ENCODE assay signal across 8 cellular contexts in genomic region chr11:107043242-107043991, GRCh38. TPM values are rescaled to one million over a fixed set of nuclear protein-coding genes. Genes with fewer than 3 reads are reported as not detected.
A peak's percentile ranks its signal among the peaks of the same experiment; 100 is the strongest.
DNase-seq lines count a peak whose midpoint lies in the region; ATAC-seq and TF ChIP-seq lines count a peak whose summit lies in the region.

No MANE protein-coding gene starts in this region.

- H2BK5ac ChIP-seq in H9 (ENCODE audit: insufficient read length, low read length): no peak overlapping the region

- in situ Hi-C loops in KBM-7 (cut with MboI; ENCODE audit: low pct_unique_long_range_greater_than_20kb, low sequenced_read_pairs): no loop called here

- no peak overlapping the region for H2AFZ ChIP-seq in H9 (ENCODE audit: low read length)

- no peak overlapping the region for H2BK15ac ChIP-seq in H9 (ENCODE audit: low read depth, low read length)

- no peak overlapping the region for H3K14ac ChIP-seq in H9 (ENCODE audit: insufficient read depth, low read length)

- WGBS in H9 (ENCODE audit: extremely low coverage, insufficient read length, low lambda C conversion rate): no CpG with 5 or more reads among the region's 4 CpGs
- WGBS in aorta, 2 donors: 30 to 34% methylated on average over 4 of the region's 4 CpGs

- no peak overlapping the region for H2BK20ac ChIP-seq in H9 (ENCODE audit: low read depth, low read length, poor library complexity, severe bottlenecking)

- peaks cover 8 to 13% of the 10 kb centered on the region in 2 experiments for H3K9me3 Mint-ChIP-seq in H9
- no peaks in the 10 kb centered on the region for H3K9me3 Mint-ChIP-seq in endothelial cell (ENCODE audit: unreplicated experiment)

- no peaks in the 10 kb centered on the region; the same call in 1 of the 2 replicates for H3K27me3 Mint-ChIP-seq in H9 (ENCODE audit: low read depth)
- no peaks in the 10 kb centered on the region for H3K27me3 Mint-ChIP-seq in endothelial cell (ENCODE audit: unreplicated experiment)

- ATAC-seq in GM21825 (IDR thresholded peaks at IDR 0.05; ENCODE audit: unreplicated experiment) (peak; percentile 73), aorta (ENCODE audit: low FRiP score) (no peak)

- no peaks in the 10 kb centered on the region for H3K79me2 ChIP-seq in H9 (ENCODE audit: insufficient read depth, low read length)

- TF ChIP-seq CTCF in GM06990 (IDR thresholded peaks at IDR 0.05; ENCODE audit: insufficient read depth, low read length, poor library complexity, severe bottlenecking) (no peak), H9 (conservative IDR thresholded peaks at IDR 0.05) (no peak), endothelial cell (IDR thresholded peaks at IDR 0.05; ENCODE audit: unreplicated experiment) (no peak)

- no peak overlapping the region for H3K56ac ChIP-seq in H9 (ENCODE audit: insufficient read length, low read depth, low read length)

- H4K20me1 ChIP-seq in H9 (ENCODE audit: control insufficient read depth, insufficient read depth, insufficient read length): no peaks in the 10 kb centered on the region

- H4K8ac ChIP-seq in H9 (replicated peaks; ENCODE audit: insufficient read length, low read depth, low read length): no peak overlapping the region

- no peak overlapping the region for H3K4ac ChIP-seq in H9 (ENCODE audit: low read depth, low read length)

- H3K36me3 Mint-ChIP-seq in H9 (ENCODE audit: insufficient read depth in 1 of 3, low read depth in 3 of 3) (peaks cover 0 to 3% (median 0%) of the 10 kb centered on the region in 3 experiments; a peak in 2 of 7 replicates), endothelial cell (ENCODE audit: low read depth, unreplicated experiment) (no peaks in the 10 kb centered on the region)

- no peaks in the 10 kb centered on the region for H3K36me3 ChIP-seq in GM06990 (ENCODE audit: control insufficient read depth, insufficient read depth, low read length)
- no peaks in the 10 kb centered on the region for H3K36me3 ChIP-seq in aorta (ENCODE audit: control insufficient read depth in 1 of 2, insufficient read depth in 2 of 2, low read length in 1 of 2)

- H3K27ac ChIP-seq in H9 (ENCODE audit: insufficient read length, low read depth, low read length) (no peak overlapping the region), aorta (ENCODE audit: low read depth in 1 of 2, low read length in 2 of 2) (no peak overlapping the region)

- no peak overlapping the region for H2BK12ac ChIP-seq in H9 (ENCODE audit: insufficient read length, low read depth, low read length)

- H3K23ac ChIP-seq in H9 (ENCODE audit: insufficient read length, low read depth, low read length): no peak overlapping the region

- H3K27me3 ChIP-seq in GM06990 (replicated peaks; ENCODE audit: control insufficient read depth, insufficient read depth, low read length) (no peaks in the 10 kb centered on the region), H9 (ENCODE audit: insufficient read depth, low read length) (no peaks in the 10 kb centered on the region), aorta (ENCODE audit: control insufficient read depth in 1 of 2, insufficient read depth in 2 of 2, low read length in 1 of 2) (no peaks in the 10 kb centered on the region)

- H4K91ac ChIP-seq in H9 (ENCODE audit: insufficient read length, low read depth, low read length): no peak overlapping the region

- no peak overlapping the region for H4K5ac ChIP-seq in H9 (ENCODE audit: insufficient read length, low read depth, low read length)

- H2BK120ac ChIP-seq in H9 (ENCODE audit: low read depth, low read length, poor library complexity, severe bottlenecking): no peak overlapping the region

- H3K23me2 ChIP-seq in H9 (ENCODE audit: insufficient read length, low read depth, low read length, poor library complexity, severe bottlenecking): no peaks in the 10 kb centered on the region

- H3K9ac ChIP-seq in H9 (ENCODE audit: extremely low read depth, insufficient read length, low read length): no peak overlapping the region

- no peak overlapping the region for H2AK5ac ChIP-seq in H9 (ENCODE audit: insufficient read length, low read length)

- H3K27ac Mint-ChIP-seq in H9 (no peak overlapping the region), endothelial cell (ENCODE audit: unreplicated experiment) (no peak overlapping the region)

- H3K4me3 ChIP-seq in GM06990 (replicated peaks; ENCODE audit: low read depth, low read length): no peak overlapping the region
- H3K4me3 ChIP-seq in aorta (ENCODE audit: low read length in 2 of 2): no peak overlapping the region

- H3K4me1 ChIP-seq in H9 (ENCODE audit: insufficient read depth, low read length) (no peaks in the 10 kb centered on the region), aorta (ENCODE audit: control insufficient read depth in 1 of 2, insufficient read depth in 2 of 2, low read length in 2 of 2) (no peaks in the 10 kb centered on the region)

- no peak overlapping the region for H3K4me3 Mint-ChIP-seq in H9
- H3K4me3 Mint-ChIP-seq in endothelial cell (ENCODE audit: unreplicated experiment): no peak overlapping the region

- no peak overlapping the region for H3K18ac ChIP-seq in H9 (ENCODE audit: insufficient read length, low read depth, low read length)

- no peaks in the 10 kb centered on the region for H3K79me1 ChIP-seq in H9 (ENCODE audit: insufficient read depth, low read depth, low read length, poor library complexity, severe bottlenecking)

- H3K4me1 Mint-ChIP-seq in H9 (no peaks in the 10 kb centered on the region; a peak in 1 of 4 replicates), endothelial cell (ENCODE audit: unreplicated experiment) (no peaks in the 10 kb centered on the region)

- no peaks in the 10 kb centered on the region for H3K9me3 ChIP-seq in H9 (ENCODE audit: control insufficient read depth, low read depth, low read length)
- peaks cover 3% of the 10 kb centered on the region for H3K9me3 ChIP-seq in aorta (ENCODE audit: control insufficient read depth, low read length)

- no peak overlapping the region for H3T11ph ChIP-seq in H9 (ENCODE audit: low read length)

- intact Hi-C loops in aorta (cut with DNase I): no loop called here

- DNase-seq in GM06990 (ENCODE audit: extremely low read depth, insufficient read length) (peak; percentile 49), KBM-7 (peak; percentile 1), fibroblast of the conjunctiva (ENCODE audit: low read depth) (peak; percentile 33), H9 (no peak), aorta (no peak), endothelial cell (ENCODE audit: low spot score) (no peak)
- no peak for DNase-seq in stimulated activated CD4-positive, alpha-beta T cell treated with anti-CD3 and anti-CD28 coated beads, Interleukin-1b, Interleukin-23, amount 100 ng/mL, for 48 hours

- no peak overlapping the region for H3K4me2 ChIP-seq in H9 (ENCODE audit: insufficient read depth, insufficient read length, low read length)

RNA-seq across cellular contexts. Expression of gene GUCY1A2, which starts 25.1 kb away (rescaled TPM):
- 0.55 and 0.70 TPM in 2 replicates for total RNA-seq in H9 (2021)
- total RNA-seq in aorta: 10 to 100 TPM in 1 of 2 donors, 1 to 10 TPM in 1; 7.5 to 37.9 TPM
- polyA plus RNA-seq in aorta: 1 to 10 TPM in 1 of 2 donors, under 1 TPM in 1; 0.75 to 1.2 TPM
- total RNA-seq in endothelial cell (ENCODE audit: unreplicated experiment): 0.10 TPM

Comparison
In these comparisons a context has a peak if more than half of its experiments do, and no peak if none do; other contexts are left out.
1. DNase-seq: peak in GM06990 (single experiment), KBM-7 (single experiment) and fibroblast of the conjunctiva (single experiment); none in H9 (single experiment), stimulated activated CD4-positive, alpha-beta T cell treated with anti-CD3 and anti-CD28 coated beads, Interleukin-1b, Interleukin-23, amount 100 ng/mL, for 48 hours (single experiment), aorta (0 of 2) and endothelial cell (single experiment).